Comparison of ENCODE assay signal across 25 cellular contexts in the genomic region with DNA sequence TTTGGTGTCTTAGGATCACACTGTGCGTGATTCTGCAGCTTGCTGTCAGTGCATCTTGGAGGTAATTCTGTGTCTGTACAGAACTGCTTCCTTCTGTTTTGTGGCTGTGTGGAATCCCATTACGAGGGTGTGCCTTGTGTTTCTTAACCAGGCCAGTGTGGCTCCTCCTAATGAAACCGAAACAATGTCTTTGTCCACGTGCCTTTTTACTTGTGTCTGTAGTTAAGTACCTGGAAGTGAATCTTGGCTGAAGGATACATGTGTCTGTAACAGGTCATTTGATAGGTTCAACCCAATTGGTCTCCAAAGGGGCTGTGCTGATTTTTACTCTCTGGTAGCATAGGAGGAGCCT. TPM values are rescaled to one million over a fixed set of nuclear protein-coding genes. Genes with fewer than 3 reads are reported as not detected.
"Had no signal": no experiment of that assay in that cellular context is flagged by ENCODE, and none has a peak within 500 bp of the region (broad histone marks: within the 10 kb centered on the region; RNA-seq: fewer than 3 reads in every experiment).

No MANE protein-coding gene starts in this region.

- H3K9me3 Mint-ChIP-seq: activated CD4-positive, alpha-beta memory T cell treated with anti-CD3 and anti-CD28 coated beads, Interleukin-2, amount 10 ng/mL, durations not matched to agents 7 days and 5 days; activated naive CD4-positive, alpha-beta T cell treated with anti-CD3 and anti-CD28 coated beads for 36 hours; natural killer cell treated with Interleukin-12 subunit alpha and Interleukin-12 subunit beta and Interleukin-15 and Interleukin-18, amount 100 ng/mL, for 72 hours had no signal

- H3K4me3 Mint-ChIP-seq: activated CD4-positive, alpha-beta memory T cell treated with anti-CD3 and anti-CD28 coated beads, Interleukin-2, amount 10 ng/mL, durations not matched to agents 7 days and 5 days; activated CD4-positive, alpha-beta T cell treated with anti-CD3 and anti-CD28 coated beads for 36 hours; activated naive CD4-positive, alpha-beta T cell treated with anti-CD3 and anti-CD28 coated beads for 36 hours; immature natural killer cell; memory B cell; natural killer cell treated with Interleukin-12 subunit alpha and Interleukin-12 subunit beta and Interleukin-15 and Interleukin-18, amount 100 ng/mL, for 72 hours; stimulated activated memory B cell treated with anti-CD40 and anti-IgM and Interleukin-4, amounts not matched to agents 10 μg/mL and 1 μg/mL and 100 μg/mL, for 72 hours; WTC11 had no signal

- H3K27me3 ChIP-seq: adrenal gland, breast epithelium, esophagus squamous epithelium, heart right ventricle, sigmoid colon, spleen, testis had no signal

- FAIRE-seq: astrocyte, TTC549 had no signal

- H3K27ac Mint-ChIP-seq: activated CD4-positive, alpha-beta memory T cell treated with anti-CD3 and anti-CD28 coated beads, Interleukin-2, amount 10 ng/mL, durations not matched to agents 7 days and 5 days; activated CD4-positive, alpha-beta T cell treated with anti-CD3 and anti-CD28 coated beads for 36 hours; activated naive CD4-positive, alpha-beta T cell treated with anti-CD3 and anti-CD28 coated beads for 36 hours; memory B cell; natural killer cell treated with Interleukin-12 subunit alpha and Interleukin-12 subunit beta and Interleukin-15 and Interleukin-18, amount 100 ng/mL, for 72 hours; stimulated activated memory B cell treated with anti-CD40 and anti-IgM and Interleukin-4, amounts not matched to agents 10 μg/mL and 1 μg/mL and 100 μg/mL, for 72 hours; WTC11 had no signal

- H3K27ac ChIP-seq: adrenal gland, breast epithelium, esophagus squamous epithelium, heart right ventricle, sigmoid colon, testis had no signal

- H3K27me3 Mint-ChIP-seq: activated CD4-positive, alpha-beta memory T cell treated with anti-CD3 and anti-CD28 coated beads, Interleukin-2, amount 10 ng/mL, durations not matched to agents 7 days and 5 days; activated CD4-positive, alpha-beta T cell treated with anti-CD3 and anti-CD28 coated beads for 36 hours; memory B cell; natural killer cell treated with Interleukin-12 subunit alpha and Interleukin-12 subunit beta and Interleukin-15 and Interleukin-18, amount 100 ng/mL, for 72 hours; stimulated activated memory B cell treated with anti-CD40 and anti-IgM and Interleukin-4, amounts not matched to agents 10 μg/mL and 1 μg/mL and 100 μg/mL, for 72 hours had no signal

- DNase-seq: activated CD4-positive, alpha-beta memory T cell treated with anti-CD3 and anti-CD28 coated beads, Interleukin-2, amount 10 ng/mL, durations not matched to agents 7 days and 5 days; activated CD4-positive, alpha-beta T cell treated with anti-CD3 and anti-CD28 coated beads for 36 hours; activated naive CD4-positive, alpha-beta T cell treated with anti-CD3 and anti-CD28 coated beads for 36 hours; activated T-cell treated with anti-CD3 and anti-CD28 coated beads, Interleukin-2, amount 50 U/mL, for 1 hour; adrenal gland; cerebellar nuclear complex; effector memory CD4-positive, alpha-beta T cell; esophagus squamous epithelium; heart right ventricle; immature natural killer cell; kidney glomerular epithelial cell; sigmoid colon; spleen; stimulated activated CD4-positive, alpha-beta T cell treated with anti-CD3 and anti-CD28 coated beads, Interleukin-4, amount 100 ng/mL, for 4 hours; T-helper 2 cell; testis had no signal

- H3K4me1 ChIP-seq: adrenal gland, breast epithelium, esophagus squamous epithelium, sigmoid colon, testis had no signal

- H3K4me1 Mint-ChIP-seq: activated CD4-positive, alpha-beta memory T cell treated with anti-CD3 and anti-CD28 coated beads, Interleukin-2, amount 10 ng/mL, durations not matched to agents 7 days and 5 days; activated CD4-positive, alpha-beta T cell treated with anti-CD3 and anti-CD28 coated beads for 36 hours; memory B cell had no signal

- ATAC-seq: activated CD4-positive, alpha-beta T cell treated with anti-CD3 and anti-CD28 coated beads for 36 hours; heart right ventricle; natural killer cell treated with Interleukin-12 subunit alpha and Interleukin-12 subunit beta and Interleukin-15 and Interleukin-18, amount 100 ng/mL, for 72 hours; stimulated activated memory B cell treated with anti-CD40 and anti-IgM and Interleukin-4, amounts not matched to agents 10 μg/mL and 1 μg/mL and 100 μg/mL, for 72 hours; WTC11 had no signal

- H3K9me3 ChIP-seq: adrenal gland, breast epithelium, esophagus squamous epithelium, sigmoid colon, testis had no signal

- H3K4me3 ChIP-seq: adrenal gland, breast epithelium, esophagus squamous epithelium, heart right ventricle, sigmoid colon, spleen, testis had no signal

RNA-seq across cellular contexts. Expression of gene EHD2, which starts 45.2 kb away (rescaled TPM):
- total RNA-seq: activated CD4-positive, alpha-beta memory T cell treated with anti-CD3 and anti-CD28 coated beads, Interleukin-2, amount 10 ng/mL, durations not matched to agents 7 days and 5 days; natural killer cell treated with Interleukin-12 subunit alpha and Interleukin-12 subunit beta and Interleukin-15 and Interleukin-18, amount 100 ng/mL, for 72 hours had no signal
- polyA plus RNA-seq: immature natural killer cell had no signal

RNA-seq across cellular contexts. Expression of gene TPRX1, which starts 45.9 kb away (rescaled TPM):
- total RNA-seq: activated CD4-positive, alpha-beta memory T cell treated with anti-CD3 and anti-CD28 coated beads, Interleukin-2, amount 10 ng/mL, durations not matched to agents 7 days and 5 days; activated CD4-positive, alpha-beta T cell treated with anti-CD3 and anti-CD28 coated beads for 36 hours; activated naive CD4-positive, alpha-beta T cell treated with anti-CD3 and anti-CD28 coated beads for 36 hours; adrenal gland; astrocyte; breast epithelium; esophagus squamous epithelium; heart right ventricle; liver; natural killer cell treated with Interleukin-12 subunit alpha and Interleukin-12 subunit beta and Interleukin-15 and Interleukin-18, amount 100 ng/mL, for 72 hours; sigmoid colon; spleen; ureter; WTC11 had no signal
- polyA plus RNA-seq: adrenal gland, heart right ventricle, immature natural killer cell, liver, sigmoid colon, spleen had no signal
